In the genomic region with DNA sequence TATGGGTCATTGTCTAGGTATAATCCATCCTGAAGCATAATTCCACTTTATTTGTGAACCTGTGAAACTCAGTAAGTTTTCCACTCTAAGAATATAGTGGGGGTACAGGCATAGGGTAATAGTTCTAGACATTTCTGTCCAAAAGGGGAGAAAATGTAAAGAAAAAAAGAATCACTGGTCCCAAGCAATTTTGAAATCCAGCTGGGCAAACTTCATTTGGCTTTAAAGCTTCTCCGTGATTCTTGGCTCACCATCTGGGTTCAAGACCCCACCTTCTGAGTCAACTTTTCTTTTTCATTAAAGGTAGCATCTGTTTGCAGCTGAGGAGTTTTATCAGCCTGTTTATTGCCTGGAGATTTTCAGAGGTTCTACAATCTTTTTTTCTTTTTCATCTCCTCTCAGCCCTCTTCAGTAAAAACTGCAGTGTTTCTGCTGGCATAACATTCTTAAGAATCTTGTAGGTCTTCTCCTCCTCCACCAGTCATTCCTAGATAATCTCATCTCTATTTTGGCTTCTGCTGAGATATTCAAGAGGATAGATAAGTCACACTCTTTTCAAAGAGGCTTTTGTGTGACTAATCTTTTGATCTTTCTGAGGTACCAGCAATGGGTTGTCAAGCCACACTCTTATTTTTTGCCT, we compare ENCODE assay signal across 34 cellular contexts.
"Had no signal": no experiment of that assay in that cellular context is flagged by ENCODE, and none has a peak within 500 bp of the region (broad histone marks: within the 10 kb centered on the region; RNA-seq: fewer than 3 reads in every experiment).

No MANE protein-coding gene starts in this region.

- DNase-seq: activated CD4-positive, alpha-beta memory T cell treated with anti-CD3 and anti-CD28 coated beads for 36 hours; activated CD4-positive, alpha-beta T cell treated with anti-CD3 and anti-CD28 coated beads for 36 hours; activated CD4-positive, alpha-beta T cell treated with anti-CD3 and anti-CD28 coated beads, Interleukin-2, amount 10 ng/mL, durations not matched to agents 24 days and 14 days; activated CD4-positive, CD25-positive, alpha-beta regulatory T cell; activated CD4-positive, CD25-positive, alpha-beta regulatory T cell treated with anti-CD3 and anti-CD28 coated beads, Interleukin-2, amount 50 U/mL, for 72 hours; activated CD8-positive, alpha-beta memory T cell treated with anti-CD3 and anti-CD28 coated beads, Interleukin-2, amount 10 ng/mL, durations not matched to agents 7 days and 5 days; activated CD8-positive, alpha-beta memory T cell treated with anti-CD3 and anti-CD28 coated beads, Interleukin-2, amount 50 U/mL, for 4 hours; activated CD8-positive, alpha-beta T cell treated with anti-CD3 and anti-CD28 coated beads, Interleukin-2, amount 10 ng/mL, durations not matched to agents 7 days and 5 days; activated effector memory CD4-positive, alpha-beta T cell treated with anti-CD3 and anti-CD28 coated beads, Interleukin-2, amount 50 U/mL, for 16 hours; activated naive CD4-positive, alpha-beta T cell treated with anti-CD3 and anti-CD28 coated beads for 36 hours; activated naive CD8-positive, alpha-beta T cell treated with anti-CD3 and anti-CD28 coated beads for 36 hours; activated naive CD8-positive, alpha-beta T cell treated with anti-CD3 and anti-CD28 coated beads, Interleukin-2, amount 50 U/mL, for 24 hours; activated T-cell treated with anti-CD3 and anti-CD28 coated beads, Interleukin-2, amount 50 U/mL, for 1 hour; activated T-cell treated with anti-CD3 and anti-CD28 coated beads, Interleukin-2, amount 50 U/mL, for 48 hours; adrenal gland; central memory CD4-positive, alpha-beta T cell; cerebellar nuclear complex; colonic mucosa; effector CD8-positive, alpha-beta T cell; foreskin keratinocyte; gastrocnemius medialis; glutamatergic neuron; heart left ventricle; T-helper 1 cell; T-helper 17 cell had no signal

- ATAC-seq: activated CD4-positive, alpha-beta T cell treated with anti-CD3 and anti-CD28 coated beads for 36 hours; activated CD8-positive, alpha-beta memory T cell treated with anti-CD3 and anti-CD28 coated beads, Interleukin-2, amount 10 ng/mL, durations not matched to agents 7 days and 5 days; activated CD8-positive, alpha-beta T cell treated with anti-CD3 and anti-CD28 coated beads, Interleukin-2, amount 10 ng/mL, durations not matched to agents 7 days and 5 days; activated naive CD8-positive, alpha-beta T cell treated with anti-CD3 and anti-CD28 coated beads, Interleukin-2, amount 50 U/mL, for 24 hours; foreskin keratinocyte; gastrocnemius medialis; heart left ventricle; T-helper 17 cell had no signal

- H3K27ac ChIP-seq: adrenal gland, ascending aorta, breast epithelium, cardiac muscle cell, colonic mucosa, esophagus muscularis mucosa, foreskin keratinocyte, gastrocnemius medialis, heart left ventricle had no signal

- H3K36me3 ChIP-seq: adrenal gland, ascending aorta, breast epithelium, cardiac muscle cell, colonic mucosa, esophagus muscularis mucosa, gastrocnemius medialis, heart left ventricle had no signal

- H3K27ac Mint-ChIP-seq: activated CD4-positive, alpha-beta memory T cell treated with anti-CD3 and anti-CD28 coated beads for 36 hours; activated CD4-positive, alpha-beta T cell treated with anti-CD3 and anti-CD28 coated beads for 36 hours; activated CD4-positive, alpha-beta T cell treated with anti-CD3 and anti-CD28 coated beads, Interleukin-2, amount 10 ng/mL, durations not matched to agents 24 days and 14 days; activated CD8-positive, alpha-beta memory T cell treated with anti-CD3 and anti-CD28 coated beads, Interleukin-2, amount 10 ng/mL, durations not matched to agents 7 days and 5 days; activated CD8-positive, alpha-beta T cell treated with anti-CD3 and anti-CD28 coated beads, Interleukin-2, amount 10 ng/mL, durations not matched to agents 7 days and 5 days; activated naive CD4-positive, alpha-beta T cell treated with anti-CD3 and anti-CD28 coated beads for 36 hours; activated naive CD4-positive, alpha-beta T cell treated with anti-CD3 and anti-CD28 coated beads, Interleukin-2, amount 50 U/mL, for 24 hours; activated naive CD8-positive, alpha-beta T cell treated with anti-CD3 and anti-CD28 coated beads for 36 hours; activated naive CD8-positive, alpha-beta T cell treated with anti-CD3 and anti-CD28 coated beads, Interleukin-2, amount 50 U/mL, for 24 hours; activated T-helper 1 cell treated with anti-CD3 and anti-CD28 coated beads, Interleukin-12 subunit alpha, Interleukin-12 subunit beta, Interleukin-2, Interleukin-4 antibody, amounts not matched to agents 30 ng/mL and 10 ng/mL and 1 ng/mL, durations not matched to agents 14 hours and 24 hours and 36 hours; activated T-helper 2 cell treated with anti-CD3 and anti-CD28 coated beads, Interferon-gamma antibody, Interleukin-2, Interleukin-4, amounts not matched to agents 10 μg/mL and 5 μg/mL and 100 μg/mL, durations not matched to agents 14 hours and 24 hours and 36 hours; brain; T-helper 17 cell; T-helper 2 cell treated with Interferon-gamma antibody and Interleukin-4, amounts not matched to agents 5 μg/mL and 100 μg/mL, for 36 hours had no signal

- H3K9me3 ChIP-seq: colonic mucosa, gastrocnemius medialis had no signal

- H3K4me1 Mint-ChIP-seq: activated CD4-positive, alpha-beta T cell treated with anti-CD3 and anti-CD28 coated beads for 36 hours; activated CD4-positive, alpha-beta T cell treated with anti-CD3 and anti-CD28 coated beads, Interleukin-2, amount 10 ng/mL, durations not matched to agents 24 days and 14 days; activated CD8-positive, alpha-beta memory T cell treated with anti-CD3 and anti-CD28 coated beads, Interleukin-2, amount 10 ng/mL, durations not matched to agents 7 days and 5 days; activated naive CD4-positive, alpha-beta T cell treated with anti-CD3 and anti-CD28 coated beads, Interleukin-2, amount 50 U/mL, for 24 hours; activated naive CD8-positive, alpha-beta T cell treated with anti-CD3 and anti-CD28 coated beads for 36 hours; activated naive CD8-positive, alpha-beta T cell treated with anti-CD3 and anti-CD28 coated beads, Interleukin-2, amount 50 U/mL, for 24 hours; brain; T-helper 17 cell had no signal

- H3K4me3 ChIP-seq: adrenal gland, ascending aorta, breast epithelium, cardiac muscle cell, colonic mucosa, esophagus muscularis mucosa, gastrocnemius medialis, heart left ventricle had no signal

- H3K4me3 Mint-ChIP-seq: activated CD4-positive, alpha-beta memory T cell treated with anti-CD3 and anti-CD28 coated beads for 36 hours; activated CD4-positive, alpha-beta T cell treated with anti-CD3 and anti-CD28 coated beads for 36 hours; activated CD4-positive, alpha-beta T cell treated with anti-CD3 and anti-CD28 coated beads, Interleukin-2, amount 10 ng/mL, durations not matched to agents 24 days and 14 days; activated CD8-positive, alpha-beta memory T cell treated with anti-CD3 and anti-CD28 coated beads, Interleukin-2, amount 10 ng/mL, durations not matched to agents 7 days and 5 days; activated CD8-positive, alpha-beta T cell treated with anti-CD3 and anti-CD28 coated beads, Interleukin-2, amount 10 ng/mL, durations not matched to agents 7 days and 5 days; activated naive CD4-positive, alpha-beta T cell treated with anti-CD3 and anti-CD28 coated beads for 36 hours; activated naive CD4-positive, alpha-beta T cell treated with anti-CD3 and anti-CD28 coated beads, Interleukin-2, amount 50 U/mL, for 24 hours; activated naive CD8-positive, alpha-beta T cell treated with anti-CD3 and anti-CD28 coated beads for 36 hours; activated naive CD8-positive, alpha-beta T cell treated with anti-CD3 and anti-CD28 coated beads, Interleukin-2, amount 50 U/mL, for 24 hours; activated T-helper 1 cell treated with anti-CD3 and anti-CD28 coated beads, Interleukin-12 subunit alpha, Interleukin-12 subunit beta, Interleukin-2, Interleukin-4 antibody, amounts not matched to agents 30 ng/mL and 10 ng/mL and 1 ng/mL, durations not matched to agents 14 hours and 24 hours and 36 hours; brain; T-helper 17 cell; T-helper 2 cell treated with Interferon-gamma antibody and Interleukin-4, amounts not matched to agents 5 μg/mL and 100 μg/mL, for 36 hours had no signal

- H3K27me3 ChIP-seq: adrenal gland, ascending aorta, colonic mucosa, esophagus muscularis mucosa, gastrocnemius medialis had no signal

- H3K36me3 Mint-ChIP-seq: activated CD8-positive, alpha-beta memory T cell treated with anti-CD3 and anti-CD28 coated beads, Interleukin-2, amount 10 ng/mL, durations not matched to agents 7 days and 5 days; brain had no signal

- H3K4me1 ChIP-seq: adrenal gland, ascending aorta, breast epithelium, colonic mucosa, esophagus muscularis mucosa, foreskin keratinocyte, gastrocnemius medialis, heart left ventricle had no signal
